1 cellular context compared by ENCODE assay signal in the genomic region with DNA sequence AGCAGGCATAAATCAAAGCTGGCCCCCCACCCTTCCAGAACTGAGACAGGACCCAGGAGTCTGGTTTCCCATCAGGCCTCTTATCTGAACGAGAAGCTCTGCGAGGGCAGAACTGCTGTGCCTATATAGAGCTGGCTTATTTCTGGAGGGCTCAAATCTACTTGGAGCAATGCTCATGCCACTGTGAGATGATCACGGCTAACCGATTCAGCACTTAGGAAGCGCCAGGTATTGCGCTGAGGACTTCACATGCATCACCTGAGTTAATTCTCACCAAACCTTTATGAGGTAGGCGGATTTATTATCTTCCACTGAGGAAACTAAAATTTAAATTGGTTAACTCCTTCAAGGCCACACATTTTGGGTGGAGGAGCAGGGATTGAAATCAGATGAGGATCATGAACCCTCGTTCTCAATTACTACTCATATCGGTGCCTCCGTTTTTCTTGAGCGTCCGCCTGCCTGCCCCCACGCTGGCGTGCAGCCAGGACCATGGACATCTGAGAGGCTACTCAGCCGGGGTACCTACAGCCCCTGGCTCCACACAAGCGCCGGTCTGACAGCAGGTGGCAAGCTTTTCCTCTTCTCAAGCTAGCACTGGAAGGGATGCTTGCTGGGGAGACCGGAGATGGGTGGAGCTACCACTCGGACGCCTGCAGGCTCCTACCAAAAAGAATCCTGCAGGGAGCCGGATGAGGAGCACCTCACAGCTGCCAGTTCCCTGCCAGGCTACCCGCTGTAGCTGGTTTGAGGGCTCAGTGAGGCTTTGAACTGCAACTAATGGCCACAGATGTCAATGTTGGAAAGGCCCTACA.
TF ChIP-seq lines count a peak whose summit lies in the region.

No MANE protein-coding gene starts in this region.

TF ChIP-seq in HepG2, 621 proteins besides CTCF, POLR2A, EP300 and RAD21 (continued from another document and continues in another):
- no peak for TF ChIP-seq ZFAT (CRISPR knock-in tag; conservative IDR thresholded peaks at IDR 0.05)
- 0 out of 2 replicates have a peak, but pooled peaks have one; percentile 21 for TF ChIP-seq ZNF510 (CRISPR knock-in tag; IDR thresholded peaks at IDR 0.05; ENCODE audit: low read depth)
- no peak for TF ChIP-seq TAF15 (IDR thresholded peaks at IDR 0.05; ENCODE audit: low read depth, low read length, poor library complexity, severe bottlenecking)
- TF ChIP-seq ATF7-NPFF (CRISPR knock-in tag; IDR thresholded peaks at IDR 0.05; ENCODE audit: low read depth): peak; percentile 28; the same call in 1 of the 2 replicates
- no peak for TF ChIP-seq ZNF207 (IDR thresholded peaks at IDR 0.05; ENCODE audit: borderline replicate concordance)
- TF ChIP-seq THYN1 (CRISPR knock-in tag; IDR thresholded peaks at IDR 0.05; ENCODE audit: borderline replicate concordance, low read depth): no peak
- TF ChIP-seq FOSL2 (CRISPR knock-in tag; IDR thresholded peaks at IDR 0.05): peak; percentile 59; the same call in 1 of the 2 replicates
- TF ChIP-seq ZC3H13 (CRISPR knock-in tag; IDR thresholded peaks at IDR 0.05): peak; percentile 97
- no peak for TF ChIP-seq ADNP (CRISPR knock-in tag; IDR thresholded peaks at IDR 0.05)
- no peak; the same call in 1 of the 2 replicates for TF ChIP-seq ESRRA (CRISPR knock-in tag; IDR thresholded peaks at IDR 0.05; ENCODE audit: low read depth)
- TF ChIP-seq ZSCAN30 (CRISPR knock-in tag; IDR thresholded peaks at IDR 0.05): no peak; the same call in none of the 2 replicates
- TF ChIP-seq CREM (IDR thresholded peaks at IDR 0.05): no peak
- TF ChIP-seq CREM (CRISPR knock-in tag; IDR thresholded peaks at IDR 0.05): no peak
- TF ChIP-seq, protein P1, sequence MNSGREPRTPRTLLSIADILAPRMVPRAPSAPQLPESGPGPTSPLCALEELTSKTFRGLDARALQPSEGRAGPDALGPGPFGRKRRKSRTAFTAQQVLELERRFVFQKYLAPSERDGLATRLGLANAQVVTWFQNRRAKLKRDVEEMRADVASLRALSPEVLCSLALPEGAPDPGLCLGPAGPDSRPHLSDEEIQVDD (CRISPR knock-in tag; IDR thresholded peaks at IDR 0.05; ENCODE audit: borderline replicate concordance): no peak
- TF ChIP-seq NCOR1 (IDR thresholded peaks at IDR 0.05; ENCODE audit: borderline replicate concordance, low read length): no peak
- TF ChIP-seq, protein P2, sequence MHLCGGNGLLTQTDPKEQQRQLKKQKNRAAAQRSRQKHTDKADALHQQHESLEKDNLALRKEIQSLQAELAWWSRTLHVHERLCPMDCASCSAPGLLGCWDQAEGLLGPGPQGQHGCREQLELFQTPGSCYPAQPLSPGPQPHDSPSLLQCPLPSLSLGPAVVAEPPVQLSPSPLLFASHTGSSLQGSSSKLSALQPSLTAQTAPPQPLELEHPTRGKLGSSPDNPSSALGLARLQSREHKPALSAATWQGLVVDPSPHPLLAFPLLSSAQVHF (CRISPR knock-in tag; IDR thresholded peaks at IDR 0.05): no peak
- 0 out of 2 replicates have a peak, but pooled peaks have one; percentile 30 for TF ChIP-seq ZNF552 (CRISPR knock-in tag; IDR thresholded peaks at IDR 0.05; ENCODE audit: borderline replicate concordance)
- TF ChIP-seq, protein P3, sequence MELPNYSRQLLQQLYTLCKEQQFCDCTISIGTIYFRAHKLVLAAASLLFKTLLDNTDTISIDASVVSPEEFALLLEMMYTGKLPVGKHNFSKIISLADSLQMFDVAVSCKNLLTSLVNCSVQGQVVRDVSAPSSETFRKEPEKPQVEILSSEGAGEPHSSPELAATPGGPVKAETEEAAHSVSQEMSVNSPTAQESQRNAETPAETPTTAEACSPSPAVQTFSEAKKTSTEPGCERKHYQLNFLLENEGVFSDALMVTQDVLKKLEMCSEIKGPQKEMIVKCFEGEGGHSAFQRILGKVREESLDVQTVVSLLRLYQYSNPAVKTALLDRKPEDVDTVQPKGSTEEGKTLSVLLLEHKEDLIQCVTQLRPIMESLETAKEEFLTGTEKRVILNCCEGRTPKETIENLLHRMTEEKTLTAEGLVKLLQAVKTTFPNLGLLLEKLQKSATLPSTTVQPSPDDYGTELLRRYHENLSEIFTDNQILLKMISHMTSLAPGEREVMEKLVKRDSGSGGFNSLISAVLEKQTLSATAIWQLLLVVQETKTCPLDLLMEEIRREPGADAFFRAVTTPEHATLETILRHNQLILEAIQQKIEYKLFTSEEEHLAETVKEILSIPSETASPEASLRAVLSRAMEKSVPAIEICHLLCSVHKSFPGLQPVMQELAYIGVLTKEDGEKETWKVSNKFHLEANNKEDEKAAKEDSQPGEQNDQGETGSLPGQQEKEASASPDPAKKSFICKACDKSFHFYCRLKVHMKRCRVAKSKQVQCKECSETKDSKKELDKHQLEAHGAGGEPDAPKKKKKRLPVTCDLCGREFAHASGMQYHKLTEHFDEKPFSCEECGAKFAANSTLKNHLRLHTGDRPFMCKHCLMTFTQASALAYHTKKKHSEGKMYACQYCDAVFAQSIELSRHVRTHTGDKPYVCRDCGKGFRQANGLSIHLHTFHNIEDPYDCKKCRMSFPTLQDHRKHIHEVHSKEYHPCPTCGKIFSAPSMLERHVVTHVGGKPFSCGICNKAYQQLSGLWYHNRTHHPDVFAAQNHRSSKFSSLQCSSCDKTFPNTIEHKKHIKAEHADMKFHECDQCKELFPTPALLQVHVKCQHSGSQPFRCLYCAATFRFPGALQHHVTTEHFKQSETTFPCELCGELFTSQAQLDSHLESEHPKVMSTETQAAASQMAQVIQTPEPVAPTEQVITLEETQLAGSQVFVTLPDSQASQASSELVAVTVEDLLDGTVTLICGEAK (IDR thresholded peaks at IDR 0.05): no peak
- TF ChIP-seq, protein P3 (CRISPR knock-in tag; IDR thresholded peaks at IDR 0.05): no peak; the same call in 1 of the 2 replicates
- TF ChIP-seq, protein P4, sequence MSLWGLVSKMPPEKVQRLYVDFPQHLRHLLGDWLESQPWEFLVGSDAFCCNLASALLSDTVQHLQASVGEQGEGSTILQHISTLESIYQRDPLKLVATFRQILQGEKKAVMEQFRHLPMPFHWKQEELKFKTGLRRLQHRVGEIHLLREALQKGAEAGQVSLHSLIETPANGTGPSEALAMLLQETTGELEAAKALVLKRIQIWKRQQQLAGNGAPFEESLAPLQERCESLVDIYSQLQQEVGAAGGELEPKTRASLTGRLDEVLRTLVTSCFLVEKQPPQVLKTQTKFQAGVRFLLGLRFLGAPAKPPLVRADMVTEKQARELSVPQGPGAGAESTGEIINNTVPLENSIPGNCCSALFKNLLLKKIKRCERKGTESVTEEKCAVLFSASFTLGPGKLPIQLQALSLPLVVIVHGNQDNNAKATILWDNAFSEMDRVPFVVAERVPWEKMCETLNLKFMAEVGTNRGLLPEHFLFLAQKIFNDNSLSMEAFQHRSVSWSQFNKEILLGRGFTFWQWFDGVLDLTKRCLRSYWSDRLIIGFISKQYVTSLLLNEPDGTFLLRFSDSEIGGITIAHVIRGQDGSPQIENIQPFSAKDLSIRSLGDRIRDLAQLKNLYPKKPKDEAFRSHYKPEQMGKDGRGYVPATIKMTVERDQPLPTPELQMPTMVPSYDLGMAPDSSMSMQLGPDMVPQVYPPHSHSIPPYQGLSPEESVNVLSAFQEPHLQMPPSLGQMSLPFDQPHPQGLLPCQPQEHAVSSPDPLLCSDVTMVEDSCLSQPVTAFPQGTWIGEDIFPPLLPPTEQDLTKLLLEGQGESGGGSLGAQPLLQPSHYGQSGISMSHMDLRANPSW (CRISPR knock-in tag; IDR thresholded peaks at IDR 0.05; ENCODE audit: borderline replicate concordance): peak; percentile 73; the same call in 1 of the 2 replicates
- TF ChIP-seq, protein P5, sequence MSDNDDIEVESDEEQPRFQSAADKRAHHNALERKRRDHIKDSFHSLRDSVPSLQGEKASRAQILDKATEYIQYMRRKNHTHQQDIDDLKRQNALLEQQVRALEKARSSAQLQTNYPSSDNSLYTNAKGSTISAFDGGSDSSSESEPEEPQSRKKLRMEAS (IDR thresholded peaks at IDR 0.05): peak; percentile 53; the same call in 1 of the 2 replicates
- TF ChIP-seq KLF6 (CRISPR knock-in tag; IDR thresholded peaks at IDR 0.05): peak; percentile 49; the same call in 1 of the 2 replicates
- TF ChIP-seq ZNF543 (CRISPR knock-in tag; IDR thresholded peaks at IDR 0.05): no peak
- TF ChIP-seq ZZZ3 (CRISPR knock-in tag; IDR thresholded peaks at IDR 0.05; ENCODE audit: borderline replicate concordance): peak; percentile 60; the same call in 1 of the 2 replicates
- TF ChIP-seq, protein P6, sequence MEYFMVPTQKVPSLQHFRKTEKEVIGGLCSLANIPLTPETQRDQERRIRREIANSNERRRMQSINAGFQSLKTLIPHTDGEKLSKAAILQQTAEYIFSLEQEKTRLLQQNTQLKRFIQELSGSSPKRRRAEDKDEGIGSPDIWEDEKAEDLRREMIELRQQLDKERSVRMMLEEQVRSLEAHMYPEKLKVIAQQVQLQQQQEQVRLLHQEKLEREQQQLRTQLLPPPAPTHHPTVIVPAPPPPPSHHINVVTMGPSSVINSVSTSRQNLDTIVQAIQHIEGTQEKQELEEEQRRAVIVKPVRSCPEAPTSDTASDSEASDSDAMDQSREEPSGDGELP (IDR thresholded peaks at IDR 0.05; ENCODE audit: borderline replicate concordance, low read depth): peak; percentile 79; the same call in 1 of the 2 replicates
- TF ChIP-seq SMARCC2 (IDR thresholded peaks at IDR 0.05): no peak
- TF ChIP-seq ZNF138 (CRISPR knock-in tag; IDR thresholded peaks at IDR 0.05; ENCODE audit: low read depth): 0 out of 2 replicates have a peak, but pooled peaks have one; percentile 59
- TF ChIP-seq IRX3 (CRISPR knock-in tag; IDR thresholded peaks at IDR 0.05; ENCODE audit: borderline replicate concordance, low read depth): 0 out of 2 replicates have a peak, but pooled peaks have one; percentile 0
- no peak for TF ChIP-seq CAMTA2 (CRISPR knock-in tag; IDR thresholded peaks at IDR 0.05; ENCODE audit: borderline replicate concordance)
- TF ChIP-seq, protein P7, sequence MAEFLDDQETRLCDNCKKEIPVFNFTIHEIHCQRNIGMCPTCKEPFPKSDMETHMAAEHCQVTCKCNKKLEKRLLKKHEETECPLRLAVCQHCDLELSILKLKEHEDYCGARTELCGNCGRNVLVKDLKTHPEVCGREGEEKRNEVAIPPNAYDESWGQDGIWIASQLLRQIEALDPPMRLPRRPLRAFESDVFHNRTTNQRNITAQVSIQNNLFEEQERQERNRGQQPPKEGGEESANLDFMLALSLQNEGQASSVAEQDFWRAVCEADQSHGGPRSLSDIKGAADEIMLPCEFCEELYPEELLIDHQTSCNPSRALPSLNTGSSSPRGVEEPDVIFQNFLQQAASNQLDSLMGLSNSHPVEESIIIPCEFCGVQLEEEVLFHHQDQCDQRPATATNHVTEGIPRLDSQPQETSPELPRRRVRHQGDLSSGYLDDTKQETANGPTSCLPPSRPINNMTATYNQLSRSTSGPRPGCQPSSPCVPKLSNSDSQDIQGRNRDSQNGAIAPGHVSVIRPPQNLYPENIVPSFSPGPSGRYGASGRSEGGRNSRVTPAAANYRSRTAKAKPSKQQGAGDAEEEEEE (CRISPR knock-in tag; IDR thresholded peaks at IDR 0.05; ENCODE audit: borderline replicate concordance): 0 out of 2 replicates have a peak, but pooled peaks have one; percentile 45
- no peak for TF ChIP-seq ZNF253 (CRISPR knock-in tag; IDR thresholded peaks at IDR 0.05; ENCODE audit: borderline replicate concordance)
- TF ChIP-seq HNF4G (IDR thresholded peaks at IDR 0.05; ENCODE audit: borderline replicate concordance, low read depth, low read length): no peak
- no peak; the same call in 1 of the 2 replicates for TF ChIP-seq HNF4G (CRISPR knock-in tag; IDR thresholded peaks at IDR 0.05; ENCODE audit: borderline replicate concordance, low read depth)
- peak; percentile 74 for TF ChIP-seq GATAD2A (CRISPR knock-in tag; IDR thresholded peaks at IDR 0.05)
- TF ChIP-seq NR2C2 (CRISPR knock-in tag; IDR thresholded peaks at IDR 0.05; ENCODE audit: borderline replicate concordance): no peak
- peak; percentile 72 for TF ChIP-seq RBM22 (optimal IDR thresholded peaks at IDR 0.05; ENCODE audit: low read length)
- no peak; the same call in 1 of the 2 replicates for TF ChIP-seq MAFF (IDR thresholded peaks at IDR 0.05; ENCODE audit: low read depth, low read length)
- TF ChIP-seq YEATS2 (CRISPR knock-in tag; IDR thresholded peaks at IDR 0.05; ENCODE audit: borderline replicate concordance): peak; percentile 13; the same call in 1 of the 2 replicates
- TF ChIP-seq, protein P8, sequence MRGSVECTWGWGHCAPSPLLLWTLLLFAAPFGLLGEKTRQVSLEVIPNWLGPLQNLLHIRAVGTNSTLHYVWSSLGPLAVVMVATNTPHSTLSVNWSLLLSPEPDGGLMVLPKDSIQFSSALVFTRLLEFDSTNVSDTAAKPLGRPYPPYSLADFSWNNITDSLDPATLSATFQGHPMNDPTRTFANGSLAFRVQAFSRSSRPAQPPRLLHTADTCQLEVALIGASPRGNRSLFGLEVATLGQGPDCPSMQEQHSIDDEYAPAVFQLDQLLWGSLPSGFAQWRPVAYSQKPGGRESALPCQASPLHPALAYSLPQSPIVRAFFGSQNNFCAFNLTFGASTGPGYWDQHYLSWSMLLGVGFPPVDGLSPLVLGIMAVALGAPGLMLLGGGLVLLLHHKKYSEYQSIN (CRISPR knock-in tag; IDR thresholded peaks at IDR 0.05; ENCODE audit: borderline replicate concordance): no peak
